In genomic region chrX:50962156-50962555, GRCh38 we compare ENCODE assay signal across 6 cellular contexts. TPM values are rescaled to one million over a fixed set of nuclear protein-coding genes. Genes with fewer than 3 reads are reported as not detected.
"Had no signal": no experiment of that assay in that cellular context is flagged by ENCODE, and none has a peak within 500 bp of the region (broad histone marks: within the 10 kb centered on the region; RNA-seq: fewer than 3 reads in every experiment).

No MANE protein-coding gene starts in this region.

- DNase-seq: GOT3, HCEC 1CT, IMR-90, KG1 had no signal

- H3K4me3 ChIP-seq: K562 had no signal

- ATAC-seq: K562 had no signal

RNA-seq across cellular contexts. Expression of gene BMP15, which starts 51.6 kb away (rescaled TPM):
- total RNA-seq: HT-29, IMR-90, K562 had no signal
- polyA plus RNA-seq: IMR-90, K562 had no signal
